ENCODE assay signal across 10 cellular contexts in genomic region chr11:65577756-65578109, GRCh38. TPM values are rescaled to one million over a fixed set of nuclear protein-coding genes. Genes with fewer than 3 reads are reported as not detected.
DNase-seq lines count a peak whose midpoint lies in the region; ATAC-seq and TF ChIP-seq lines count a peak whose summit lies in the region.
"Had no signal": no experiment of that assay in that cellular context is flagged by ENCODE, and none has a peak within 500 bp of the region (broad histone marks: within the 10 kb centered on the region; RNA-seq: fewer than 3 reads in every experiment).

No MANE protein-coding gene starts in this region.

- CTCF ChIA-PET in Calu3 (lab: Charles Lee) (interaction anchor here (0.8 to 1.6 kb wide), 2 partner anchors 11 to 16 kb away, joined by 3 to 5 read pairs; no protein-coding TSS in a partner anchor), SK-N-SH (lab: Yijun Ruan, JAX) (interaction anchor here (13.3 to 13.6 kb wide), 2 partner anchors 13 to 37 kb away, joined by 216 to 295 read pairs; partner anchors contain the start of gene KCNK7)

- no peak for TF ChIP-seq RAD21 in SK-N-SH (IDR thresholded peaks at IDR 0.05; ENCODE audit: low read length)

- H3K36me3 ChIP-seq in SK-N-SH (replicated peaks in 1 of 2; ENCODE audit: control insufficient read depth in 1 of 2, insufficient read depth in 2 of 2, low read length in 1 of 2), result peaks cover 22 to 42% of the 10 kb centered on the region in 2 experiments
- peaks cover 34 to 48% (median 36%) of the 10 kb centered on the region in 4 donors for H3K36me3 ChIP-seq in sigmoid colon
- H3K36me3 ChIP-seq: pancreas had no signal

- no peak overlapping the region for H2AFZ ChIP-seq in SK-N-SH (ENCODE audit: low read depth)

- no peak overlapping the region for H3K27ac Mint-ChIP-seq in Calu3 (ENCODE audit: unreplicated experiment)

- no peaks in the 10 kb centered on the region for H3K9me3 Mint-ChIP-seq in Calu3 (ENCODE audit: low read depth, unreplicated experiment)

- peaks cover 32% of the 10 kb centered on the region for H3F3A ChIP-seq in SK-N-SH (replicated peaks; ENCODE audit: insufficient read depth)

- peak overlapping the region; percentile 99 for H3K4me2 ChIP-seq in SK-N-SH

- H3K9me3 ChIP-seq in SK-N-SH (no peaks in the 10 kb centered on the region), sigmoid colon (no peaks in the 10 kb centered on the region)
- H3K9me3 ChIP-seq: pancreas had no signal

- no peak for TF ChIP-seq CTCF in Calu3 (IDR thresholded peaks at IDR 0.05; ENCODE audit: unreplicated experiment)
- TF ChIP-seq CTCF in SK-N-SH (IDR thresholded peaks at IDR 0.05), result no peak
- TF ChIP-seq CTCF in fibroblast of pulmonary artery (IDR thresholded peaks at IDR 0.05; ENCODE audit: low read length, missing control alignments), result no peak
- no peak for TF ChIP-seq CTCF in sigmoid colon (IDR thresholded peaks at IDR 0.05)
- no peak for TF ChIP-seq CTCF in GM10266 (IDR thresholded peaks at IDR 0.05; ENCODE audit: control insufficient read depth, insufficient read depth, low read depth, missing control alignments)

- H3K36me3 Mint-ChIP-seq in Calu3 (ENCODE audit: insufficient read depth, unreplicated experiment), result peaks cover 90% of the 10 kb centered on the region

- no peaks in the 10 kb centered on the region for H3K27me3 Mint-ChIP-seq in Calu3 (ENCODE audit: unreplicated experiment)

- peaks cover 45% of the 10 kb centered on the region for H3K79me2 ChIP-seq in SK-N-SH (ENCODE audit: insufficient read depth)

- peaks cover 24% of the 10 kb centered on the region for H3K4me1 Mint-ChIP-seq in Calu3 (ENCODE audit: low read depth, unreplicated experiment)

- H3K9me2 ChIP-seq in SK-N-SH, result no peaks in the 10 kb centered on the region

- H4K20me1 ChIP-seq in SK-N-SH (ENCODE audit: insufficient read depth), result peaks cover 25% of the 10 kb centered on the region

- POLR2A ChIA-PET in SK-N-SH (lab: Yijun Ruan, JAX), result interaction anchor here (1.4 kb wide), 1 partner anchor 17 kb away, joined by 5 read pairs; no protein-coding TSS in a partner anchor

- H3K27me3 ChIP-seq in SK-N-SH (ENCODE audit: insufficient read depth) (no peaks in the 10 kb centered on the region), sigmoid colon (no peaks in the 10 kb centered on the region)
- H3K27me3 ChIP-seq: pancreas had no signal

- H3K4me3 Mint-ChIP-seq in Calu3 (ENCODE audit: low read depth, unreplicated experiment), result peak overlapping the region; percentile 79

- H3K27ac ChIP-seq in SK-N-SH (ENCODE audit: low read depth in 2 of 2, low read length in 1 of 2) (peak overlapping the region; percentile 28 to 69; a peak in 3 of 4 replicates), sigmoid colon (peak overlapping the region; percentile 91 to 98 (median 98))

- no peak for TF ChIP-seq POLR2A in sigmoid colon (IDR thresholded peaks at IDR 0.05)

- WGBS in SK-N-SH (ENCODE audit: low lambda C conversion rate), result 74% methylated on average over 8 of the region's 8 CpGs
- 59 to 60% methylated on average over 8 of the region's 8 CpGs for WGBS in sigmoid colon, 2 donors

- ATAC-seq in GM21447 (IDR thresholded peaks at IDR 0.05; ENCODE audit: unreplicated experiment), result no peak

- BruUV-seq in Calu3 (replicated peaks; lab: Mats Ljungman, UMichigan), result no TSS peak

- H3K4me1 ChIP-seq in SK-N-SH (ENCODE audit: control insufficient read depth in 1 of 2, insufficient read depth in 2 of 2, low read depth in 1 of 2, low read length in 1 of 2) (peaks cover 32 to 40% of the 10 kb centered on the region in 2 experiments; a peak in 3 of 4 replicates), sigmoid colon (peaks cover 0 to 69% (median 54%) of the 10 kb centered on the region in 4 donors)

- DNase-seq in Calu3 (no peak), SK-N-SH (no peak), fibroblast of pulmonary artery (ENCODE audit: low read depth) (no peak), sigmoid colon (peak; percentile 81), GM10266 (ENCODE audit: extremely low spot score) (no peak), HuH-7.5 (ENCODE audit: low spot score) (no peak), GDM1 (lab: John Stamatoyannopoulos, UW) (no peak)
- DNase-seq: SHP77 treated with DMSO at 0.1 percent for 48 hours had no signal

- no peak for TF ChIP-seq EP300 in SK-N-SH (IDR thresholded peaks at IDR 0.05; ENCODE audit: borderline replicate concordance in 1 of 2, low read depth in 1 of 2, low read length in 1 of 2)
- TF ChIP-seq EP300 in sigmoid colon (IDR thresholded peaks at IDR 0.05), result no peak

- intact Hi-C loops in Calu3 (cut with micrococcal nuclease; ENCODE audit: unreplicated experiment) (no loop called here), sigmoid colon (cut with DNase I) (loop anchor here (2.0 kb wide), 1 partner anchor 15 kb away; no protein-coding TSS in a partner anchor)

- H3K4me3 ChIP-seq in SK-N-SH (ENCODE audit: low read depth in 2 of 2, low read length in 1 of 2) (peak overlapping the region; percentile 37 to 68; a peak in 2 of 4 replicates), fibroblast of pulmonary artery (replicated peaks; ENCODE audit: low read depth, low read length) (peak overlapping the region; percentile 65), sigmoid colon (peak overlapping the region; percentile 68 to 99 (median 87))

- peak overlapping the region; percentile 78 for H3K9ac ChIP-seq in SK-N-SH

TF ChIP-seq in SK-N-SH, 30 proteins besides CTCF, POLR2A, EP300 and RAD21:
- TF ChIP-seq MEF2A (IDR thresholded peaks at IDR 0.05; ENCODE audit: borderline replicate concordance, low read depth) (no peak), FOSL2 (IDR thresholded peaks at IDR 0.05; ENCODE audit: borderline replicate concordance, low read depth) (no peak), YY1 (IDR thresholded peaks at IDR 0.05; ENCODE audit: low read depth) (no peak), POLR2AphosphoS5 (IDR thresholded peaks at IDR 0.05; ENCODE audit: low read depth, low read length) (no peak), NFIC (IDR thresholded peaks at IDR 0.05; ENCODE audit: borderline replicate concordance) (no peak), USF2 (IDR thresholded peaks at IDR 0.05; ENCODE audit: borderline replicate concordance, low read depth, low read length) (no peak), JUND (IDR thresholded peaks at IDR 0.05) (no peak), MAX (IDR thresholded peaks at IDR 0.05; ENCODE audit: low read depth) (no peak), TEAD4 (IDR thresholded peaks at IDR 0.05; ENCODE audit: borderline replicate concordance, insufficient read depth) (no peak), USF1 (IDR thresholded peaks at IDR 0.05; ENCODE audit: borderline replicate concordance, low read depth) (no peak), GATA2 (CRISPR knock-in tag; IDR thresholded peaks at IDR 0.05) (no peak), ELF1 (IDR thresholded peaks at IDR 0.05) (no peak), EZH2phosphoT487 (IDR thresholded peaks at IDR 0.05; ENCODE audit: borderline replicate concordance, low read depth) (no peak), TCF12 (IDR thresholded peaks at IDR 0.05) (no peak), FOXJ3 (CRISPR knock-in tag; IDR thresholded peaks at IDR 0.05) (no peak)

RNA-seq across cellular contexts. Expression of gene EHBP1L1, which starts 1.9 kb away (rescaled TPM):
- total RNA-seq in Calu3 (2022) (73.7 and 81.0 TPM in 2 replicates), sigmoid colon (100 to 1,000 TPM; 148 to 366 (median 194) TPM)
- polyA plus RNA-seq in SK-N-SH (2012; rRNA removed) (35.1 and 48.7 TPM in 2 replicates), sigmoid colon (10 to 100 TPM; 31.2 to 71.2 (median 71.2) TPM)
- 17.6 and 25.5 TPM in 2 replicates for polyA plus RNA-seq in SK-N-SH (2012; cell fraction: cytosol; rRNA removed)
- polyA plus RNA-seq in SK-N-SH (2012; cell fraction: nucleus; rRNA removed), result 163 and 263 TPM in 2 replicates

RNA-seq across cellular contexts. Expression of gene FAM89B, which starts 5.4 kb away (rescaled TPM):
- total RNA-seq in Calu3 (2022), result 29.8 and 30.6 TPM in 2 replicates
- polyA plus RNA-seq in SK-N-SH (2012; rRNA removed), result 61.3 and 65.3 TPM in 2 replicates
- polyA plus RNA-seq in SK-N-SH (2012; cell fraction: cytosol; rRNA removed), result 19.9 and 37.5 TPM in 2 replicates
- polyA plus RNA-seq in SK-N-SH (2012; cell fraction: nucleus; rRNA removed), result 38.7 and 41.4 TPM in 2 replicates
- 10 to 100 TPM; 61.2 to 96.7 (median 91.6) TPM for total RNA-seq in sigmoid colon
- 10 to 100 TPM; 34.0 to 63.3 (median 38.4) TPM for polyA plus RNA-seq in sigmoid colon

RNA-seq across cellular contexts. Expression of gene ZNRD2, which starts 7.5 kb away (rescaled TPM):
- total RNA-seq in Calu3 (2022) (40.7 and 45.3 TPM in 2 replicates), sigmoid colon (10 to 100 TPM; 24.9 to 61.0 (median 58.5) TPM)
- polyA plus RNA-seq in SK-N-SH (2012; rRNA removed) (62.5 and 78.1 TPM in 2 replicates), sigmoid colon (10 to 100 TPM; 30.7 to 52.6 (median 36.6) TPM)
- 32.6 and 44.8 TPM in 2 replicates for polyA plus RNA-seq in SK-N-SH (2012; cell fraction: cytosol; rRNA removed)
- 76.5 and 92.5 TPM in 2 replicates for polyA plus RNA-seq in SK-N-SH (2012; cell fraction: nucleus; rRNA removed)

RNA-seq across cellular contexts. Expression of gene KCNK7, which starts 17.9 kb away (rescaled TPM):
- total RNA-seq in Calu3 (2022), result 1.2 and 1.4 TPM in 2 replicates
- 0.34 and 0.58 TPM in 2 replicates for polyA plus RNA-seq in SK-N-SH (2012; rRNA removed)
- 0.09 and 0.26 TPM in 2 replicates for polyA plus RNA-seq in SK-N-SH (2012; cell fraction: cytosol; rRNA removed)
- polyA plus RNA-seq in SK-N-SH (2012; cell fraction: nucleus; rRNA removed), result 1.4 and 3.2 TPM in 2 replicates
- under 1 TPM in 2 of 4 donors, not detected in 2; 0.54 to 0.71 TPM for total RNA-seq in sigmoid colon
- 1 to 10 TPM in 1 of 3 donors, not detected in 2; 1.4 TPM for polyA plus RNA-seq in sigmoid colon

RNA-seq across cellular contexts. Expression of gene LTBP3, which starts 19.6 kb away (rescaled TPM):
- total RNA-seq in Calu3 (2022), result 166 and 169 TPM in 2 replicates
- polyA plus RNA-seq in SK-N-SH (2012; rRNA removed), result 92.1 and 167 TPM in 2 replicates
- 62.4 and 112 TPM in 2 replicates for polyA plus RNA-seq in SK-N-SH (2012; cell fraction: cytosol; rRNA removed)
- 691 and 1,438 TPM in 2 replicates for polyA plus RNA-seq in SK-N-SH (2012; cell fraction: nucleus; rRNA removed)
- 100 to 1,000 TPM in 2 of 4 donors, 10 to 100 TPM in 2; 79.6 to 268 (median 117) TPM for total RNA-seq in sigmoid colon
- 10 to 100 TPM in 1 of 3 donors, 1 to 10 TPM in 2; 3.9 to 34.0 (median 9.6) TPM for polyA plus RNA-seq in sigmoid colon
